ENCODE assay signal across 7 cellular contexts in the genomic region with DNA sequence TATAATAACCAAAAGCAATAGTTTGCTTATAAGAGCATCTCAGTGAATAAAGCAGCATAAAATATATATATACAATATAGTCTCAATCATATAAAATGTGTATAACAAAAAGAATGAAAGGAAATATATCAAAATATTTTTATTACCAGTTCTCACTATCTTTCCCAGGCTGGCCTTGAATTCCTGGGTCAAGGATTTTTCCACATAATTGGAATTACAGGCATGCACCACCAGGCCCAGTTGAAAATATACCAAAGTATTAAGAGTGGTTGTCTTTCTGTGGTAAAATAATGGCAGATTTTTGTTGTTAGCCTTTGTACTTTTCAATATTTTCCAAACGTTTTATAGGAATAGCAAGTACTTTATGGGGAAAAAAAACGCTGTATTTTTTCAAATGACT.
"Had no signal": no experiment of that assay in that cellular context is flagged by ENCODE, and none has a peak within 500 bp of the region (broad histone marks: within the 10 kb centered on the region; RNA-seq: fewer than 3 reads in every experiment).

No MANE protein-coding gene starts in this region.

- ATAC-seq: GM12878 had no signal

- FAIRE-seq: GM12878, GM12891, GM12892, GM18507, GM19239 had no signal

- H3K4me3 ChIP-seq: GM12878 had no signal

- DNase-seq: GDM1, GF-D8 had no signal
